19 cellular contexts compared by ENCODE assay signal in genomic region chr4:119106036-119107000, GRCh38. TPM values are rescaled to one million over a fixed set of nuclear protein-coding genes. Genes with fewer than 3 reads are reported as not detected.
DNase-seq lines count a peak whose midpoint lies in the region; ATAC-seq, FAIRE-seq and TF ChIP-seq lines count a peak whose summit lies in the region.
"Had no signal": no experiment of that assay in that cellular context is flagged by ENCODE, and none has a peak within 500 bp of the region (broad histone marks: within the 10 kb centered on the region; RNA-seq: fewer than 3 reads in every experiment).

No MANE protein-coding gene starts in this region.

- no peaks in the 10 kb centered on the region for H3K27me3 ChIP-seq in bronchial epithelial cell (ENCODE audit: control insufficient read depth, insufficient read depth, low read length)
- H3K27me3 ChIP-seq: hepatocyte, vagina had no signal

- DNase-seq in Right ventricle myocardium superior (no peak), left ventricle myocardium superior (no peak), bronchial epithelial cell (ENCODE audit: low read depth) (peak; percentile 76), lung microvascular endothelial cell (ENCODE audit: low read depth in 2 of 2) (peak; percentile 61 to 65), ecto neural progenitor cell (ENCODE audit: low spot score) (no peak), MV-4-11 (lab: John Stamatoyannopoulos, UW) (no peak)
- no peak for DNase-seq in activated T-cell treated with anti-CD3 and anti-CD28 coated beads, Interleukin-2, amount 50 U/mL, for 72 hours
- DNase-seq: activated CD4-positive, alpha-beta T cell treated with anti-CD3 and anti-CD28 coated beads for 4 hours; COR-L47; NCI-H146; NCI-H446 treated with DMSO at 0.1 percent for 48 hours; stimulated activated naive CD8-positive, alpha-beta T cell treated with anti-CD3 and anti-CD28 coated beads, Interleukin-15, Interleukin-2, amounts not matched to agents 100 U/mL and 50 U/mL, for 24 hours; T-helper 2 cell had no signal

- H3K4me3 Mint-ChIP-seq in activated T-cell treated with anti-CD3 and anti-CD28 coated beads, Interleukin-2, amount 50 U/mL, for 72 hours = no peak overlapping the region
- H3K4me3 Mint-ChIP-seq: natural killer cell treated with Interleukin-12 subunit alpha and Interleukin-12 subunit beta and Interleukin-15 and Interleukin-18, amount 100 ng/mL, for 72 hours had no signal

- H3K4me3 ChIP-seq in bronchial epithelial cell (ENCODE audit: low read depth, low read length) = no peak overlapping the region
- H3K4me3 ChIP-seq: hepatocyte, vagina had no signal

- no peaks in the 10 kb centered on the region for H3K4me1 Mint-ChIP-seq in activated T-cell treated with anti-CD3 and anti-CD28 coated beads, Interleukin-2, amount 50 U/mL, for 72 hours (ENCODE audit: low read depth)

- no peaks in the 10 kb centered on the region for H3K36me3 ChIP-seq in bronchial epithelial cell (ENCODE audit: control insufficient read depth, insufficient read depth, low read length)
- H3K36me3 ChIP-seq: vagina had no signal

- H3K36me3 Mint-ChIP-seq in activated T-cell treated with anti-CD3 and anti-CD28 coated beads, Interleukin-2, amount 50 U/mL, for 72 hours (ENCODE audit: insufficient read depth in 2 of 2) = no peaks in the 10 kb centered on the region
- H3K36me3 Mint-ChIP-seq: natural killer cell treated with Interleukin-12 subunit alpha and Interleukin-12 subunit beta and Interleukin-15 and Interleukin-18, amount 100 ng/mL, for 72 hours had no signal

- intact Hi-C loops in Right ventricle myocardium superior (cut with DNase I) = no loop called here
- intact Hi-C loops in left ventricle myocardium superior (cut with micrococcal nuclease) = no loop called here

- ATAC-seq in Right ventricle myocardium superior (ENCODE audit: poor library complexity) (peak; percentile 10), left ventricle myocardium superior (no peak), GM19351 (IDR thresholded peaks at IDR 0.05; ENCODE audit: unreplicated experiment) (no peak)
- no peak for ATAC-seq in activated T-cell treated with anti-CD3 and anti-CD28 coated beads, Interleukin-2, amount 50 U/mL, for 72 hours (replicated peaks in 1 of 2)
- ATAC-seq: natural killer cell treated with Interleukin-12 subunit alpha and Interleukin-12 subunit beta and Interleukin-15 and Interleukin-18, amount 100 ng/mL, for 72 hours; Panc1; stimulated activated naive CD8-positive, alpha-beta T cell treated with anti-CD3 and anti-CD28 coated beads, Interleukin-15, Interleukin-2, amounts not matched to agents 100 U/mL and 50 U/mL, for 24 hours had no signal

- no peaks in the 10 kb centered on the region for H3K27me3 Mint-ChIP-seq in activated T-cell treated with anti-CD3 and anti-CD28 coated beads, Interleukin-2, amount 50 U/mL, for 72 hours (ENCODE audit: low read depth)

- FAIRE-seq in bronchial epithelial cell (lab: Jason Lieb, UNC) = peak; percentile 13
- FAIRE-seq: endometrium had no signal

- H3K27ac Mint-ChIP-seq in activated T-cell treated with anti-CD3 and anti-CD28 coated beads, Interleukin-2, amount 50 U/mL, for 72 hours = no peak overlapping the region
- H3K27ac Mint-ChIP-seq: natural killer cell treated with Interleukin-12 subunit alpha and Interleukin-12 subunit beta and Interleukin-15 and Interleukin-18, amount 100 ng/mL, for 72 hours had no signal

- no peak for TF ChIP-seq CTCF in bronchial epithelial cell (IDR thresholded peaks at IDR 0.05; ENCODE audit: insufficient read depth, low read length, severe bottlenecking)

- H3K9me3 Mint-ChIP-seq in activated T-cell treated with anti-CD3 and anti-CD28 coated beads, Interleukin-2, amount 50 U/mL, for 72 hours = peaks cover 0 to 2% of the 10 kb centered on the region in 2 donors
- H3K9me3 Mint-ChIP-seq: natural killer cell treated with Interleukin-12 subunit alpha and Interleukin-12 subunit beta and Interleukin-15 and Interleukin-18, amount 100 ng/mL, for 72 hours had no signal

RNA-seq across cellular contexts. Expression of gene MYOZ2, which starts 29.3 kb away (rescaled TPM):
- 705 TPM for total RNA-seq in Right ventricle myocardium superior
- total RNA-seq in left ventricle myocardium superior = 792 TPM
- not detected in 2 replicates for total RNA-seq in bronchial epithelial cell
- under 0.01 TPM in 1 of 2 replicates, not detected in the other for total RNA-seq in lung microvascular endothelial cell
- not detected for total RNA-seq in activated T-cell treated with anti-CD3 and anti-CD28 coated beads, Interleukin-2, amount 50 U/mL, for 72 hours
- total RNA-seq: natural killer cell treated with Interleukin-12 subunit alpha and Interleukin-12 subunit beta and Interleukin-15 and Interleukin-18, amount 100 ng/mL, for 72 hours had no signal

Comparison
In these comparisons a context has a peak if more than half of its experiments do, and no peak if none do; other contexts are left out.
1. DNase-seq: peak in bronchial epithelial cell (single experiment) and lung microvascular endothelial cell (2 of 2); none in Right ventricle myocardium superior (single experiment), left ventricle myocardium superior (single experiment), activated T-cell treated with anti-CD3 and anti-CD28 coated beads, Interleukin-2, amount 50 U/mL, for 72 hours (0 of 2), ecto neural progenitor cell (single experiment) and MV-4-11 (single experiment).
2. RNA of gene MYOZ2, which starts 29.3 kb away (total RNA-seq): 792 TPM in left ventricle myocardium superior (single experiment) and 705 TPM in Right ventricle myocardium superior (single experiment); not detected in bronchial epithelial cell, under 0.01 TPM in lung microvascular endothelial cell and not detected in activated T-cell treated with anti-CD3 and anti-CD28 coated beads, Interleukin-2, amount 50 U/mL, for 72 hours; every median in the first group is over 100 times any median in the second.